12 cellular contexts compared by ENCODE assay signal in the genomic region with DNA sequence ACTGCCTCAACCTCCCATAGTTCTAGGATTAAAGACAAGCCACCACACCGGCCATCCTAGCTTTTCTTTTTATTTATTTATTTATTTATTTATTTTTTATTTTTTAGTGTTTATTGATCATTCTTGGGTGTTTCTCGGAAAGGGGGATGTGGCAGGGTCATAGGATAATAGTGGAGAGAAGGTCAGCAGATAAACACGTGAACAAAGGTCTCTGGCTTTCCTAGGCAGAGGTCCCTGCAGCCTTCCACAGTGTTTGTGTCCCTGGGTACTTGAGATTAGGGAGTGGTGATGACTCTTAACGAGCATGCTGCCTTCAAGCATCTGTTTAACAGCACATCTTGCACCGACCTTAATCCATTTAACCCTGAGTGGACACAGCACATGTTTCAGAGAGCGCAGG. TPM values are rescaled to one million over a fixed set of nuclear protein-coding genes. Genes with fewer than 3 reads are reported as not detected.
"Had no signal": no experiment of that assay in that cellular context is flagged by ENCODE, and none has a peak within 500 bp of the region (broad histone marks: within the 10 kb centered on the region; RNA-seq: fewer than 3 reads in every experiment).

No MANE protein-coding gene starts in this region.

RNA-seq across cellular contexts. Expression of a gene that starts 58.0 kb away (rescaled TPM):
- total RNA-seq: activated naive CD8-positive, alpha-beta T cell treated with anti-CD3 and anti-CD28 coated beads, Interleukin-2, amount 10 ng/mL, durations not matched to agents 7 days and 5 days; activated T-helper 17 cell treated with anti-CD3 and anti-CD28 coated beads, Interleukin-2, amount 50 U/mL, for 72 hours; adrenal gland; aorta; ascending aorta; astrocyte; bronchial epithelial cell; cardiac muscle cell; cardiac septum; cerebellum; chondrocyte had no signal
- polyA plus RNA-seq: adipose tissue, adrenal gland, cardiac muscle cell had no signal
